9 cellular contexts compared by ENCODE assay signal in genomic region chr15:67140078-67140833, GRCh38.
DNase-seq lines count a peak whose midpoint lies in the region; ATAC-seq and TF ChIP-seq lines count a peak whose summit lies in the region.
"Had no signal": no experiment of that assay in that cellular context is flagged by ENCODE, and none has a peak within 500 bp of the region (broad histone marks: within the 10 kb centered on the region; RNA-seq: fewer than 3 reads in every experiment).

No MANE protein-coding gene starts in this region.

- H3K9me3 ChIP-seq in BLaER1 treated with 17β-estradiol and CSF1 and Interleukin-3, amounts not matched to agents 10 nM and 100 nM (replicated peaks in 1 of 11) = no peaks in the 10 kb centered on the region
- H3K9me3 ChIP-seq in fibroblast of lung (ENCODE audit: control insufficient read depth, insufficient read depth, low read depth, low read length) = no peaks in the 10 kb centered on the region

- TF ChIP-seq CTCF in fibroblast of lung (conservative IDR thresholded peaks at IDR 0.05 in 1 of 2, IDR thresholded peaks at IDR 0.05 in 1 of 2; ENCODE audit: low read depth in 1 of 2, low read length in 2 of 2) = no peak

- no peaks in the 10 kb centered on the region for H3K9me3 Mint-ChIP-seq in T-cell

- peaks cover 96% of the 10 kb centered on the region for H3K79me2 ChIP-seq in fibroblast of lung (ENCODE audit: control insufficient read depth, insufficient read depth, low read length)

- H2AFZ ChIP-seq in fibroblast of lung (ENCODE audit: low read length) = no peak overlapping the region

- H3K4me3 Mint-ChIP-seq in T-cell = no peak overlapping the region

- H3K4me2 ChIP-seq in BLaER1 treated with 17β-estradiol and CSF1 and Interleukin-3, amounts not matched to agents 10 nM and 100 nM = peak overlapping the region in 8 of 11 experiments; percentile 2 to 90 (median 12); a peak in 10 of 22 replicates
- H3K4me2 ChIP-seq in fibroblast of lung (ENCODE audit: extremely low read depth, insufficient read depth, low read length) = peak overlapping the region; percentile 11

- peak overlapping the region in 1 of 2 donors; percentile 70 for H3K27ac Mint-ChIP-seq in T-cell

- peaks cover 11% of the 10 kb centered on the region for H3K36me3 Mint-ChIP-seq in T-cell

- peak overlapping the region in 1 of 11 experiments; percentile 3; a peak in 1 of 22 replicates for H3K27ac ChIP-seq in BLaER1 treated with 17β-estradiol and CSF1 and Interleukin-3, amounts not matched to agents 10 nM and 100 nM
- peak overlapping the region; percentile 96 for H3K27ac ChIP-seq in fibroblast of lung (ENCODE audit: insufficient read depth, low read length)

- H3K4me1 Mint-ChIP-seq in T-cell = peaks cover 79 to 97% (median 89%) of the 10 kb centered on the region in 3 donors

- POLR2A ChIA-PET in T-cell (lab: Charles Lee) = interaction anchor here in 1 of 2 donors (0.5 kb wide), 1 partner anchor 11 kb away, joined by 5 read pairs; no protein-coding TSS in a partner anchor

- peaks cover 90 to 100% (median 99%) of the 10 kb centered on the region in 10 experiments for H3K4me1 ChIP-seq in BLaER1 treated with 17β-estradiol and CSF1 and Interleukin-3, amounts not matched to agents 10 nM and 100 nM
- H3K4me1 ChIP-seq in fibroblast of lung (ENCODE audit: control insufficient read depth, extremely low read depth, insufficient read depth, low read length) = peaks cover 78% of the 10 kb centered on the region

- H3K27me3 Mint-ChIP-seq in T-cell = no peaks in the 10 kb centered on the region

- CTCF ChIA-PET in T-cell (lab: Charles Lee) = interaction anchor here in 1 of 2 donors (0.7 kb wide), 1 partner anchor 49 kb away, joined by 3 read pairs; no protein-coding TSS in a partner anchor

- no peak overlapping the region for H3K9ac ChIP-seq in BLaER1 treated with 17β-estradiol and CSF1 and Interleukin-3, amounts not matched to agents 10 nM and 100 nM
- H3K9ac ChIP-seq in fibroblast of lung (ENCODE audit: insufficient read depth, low read length) = no peak overlapping the region

- peaks cover 0 to 76% (median 34%) of the 10 kb centered on the region in 11 experiments; a peak in 19 of 22 replicates for H3K36me3 ChIP-seq in BLaER1 treated with 17β-estradiol and CSF1 and Interleukin-3, amounts not matched to agents 10 nM and 100 nM
- no peaks in the 10 kb centered on the region for H3K36me3 ChIP-seq in fibroblast of lung (ENCODE audit: control insufficient read depth, insufficient read depth, low read length)

- DNase-seq in fibroblast of lung (ENCODE audit: low read depth in 2 of 2) (no peak), T-cell (no peak), medulla oblongata (ENCODE audit: extremely low spot score) (no peak)
- no peak for DNase-seq in stimulated activated naive CD4-positive, alpha-beta T cell (lab: John Stamatoyannopoulos, UW)
- DNase-seq: dorsolateral prefrontal cortex had no signal

- no peak overlapping the region for H3K4me3 ChIP-seq in BLaER1 treated with 17β-estradiol and CSF1 and Interleukin-3, amounts not matched to agents 10 nM and 100 nM
- peak overlapping the region in 1 of 4 experiments; percentile 11 for H3K4me3 ChIP-seq in fibroblast of lung (replicated peaks in 1 of 4; ENCODE audit: control extremely low read depth in 1 of 4, insufficient read depth in 1 of 4, low read depth in 3 of 4, low read length in 4 of 4)

- peaks cover 100% of the 10 kb centered on the region in 11 experiments for H4K20me1 ChIP-seq in BLaER1 treated with 17β-estradiol and CSF1 and Interleukin-3, amounts not matched to agents 10 nM and 100 nM
- no peaks in the 10 kb centered on the region for H4K20me1 ChIP-seq in fibroblast of lung (ENCODE audit: control insufficient read depth, extremely low read depth, insufficient read depth, low read length)

- ATAC-seq in GM18907 (IDR thresholded peaks at IDR 0.05; ENCODE audit: unreplicated experiment) (peak; percentile 60), HG03045 (IDR thresholded peaks at IDR 0.05; ENCODE audit: unreplicated experiment) (peak; percentile 65), GM21447 (IDR thresholded peaks at IDR 0.05; ENCODE audit: unreplicated experiment) (no peak), T-cell (replicated peaks in 1 of 4) (no peak)

- H3K27me3 ChIP-seq in BLaER1 treated with 17β-estradiol and CSF1 and Interleukin-3, amounts not matched to agents 10 nM and 100 nM = no peaks in the 10 kb centered on the region
- no peaks in the 10 kb centered on the region for H3K27me3 ChIP-seq in fibroblast of lung (ENCODE audit: control insufficient read depth, insufficient read depth, low read length)

Comparison
In these comparisons a context has a peak if more than half of its experiments do, and no peak if none do; other contexts are left out.
1. ATAC-seq: peak in GM18907 (single experiment) and HG03045 (single experiment); none in GM21447 (single experiment) and T-cell (0 of 4).